10 cellular contexts compared by ENCODE assay signal in the genomic region with DNA sequence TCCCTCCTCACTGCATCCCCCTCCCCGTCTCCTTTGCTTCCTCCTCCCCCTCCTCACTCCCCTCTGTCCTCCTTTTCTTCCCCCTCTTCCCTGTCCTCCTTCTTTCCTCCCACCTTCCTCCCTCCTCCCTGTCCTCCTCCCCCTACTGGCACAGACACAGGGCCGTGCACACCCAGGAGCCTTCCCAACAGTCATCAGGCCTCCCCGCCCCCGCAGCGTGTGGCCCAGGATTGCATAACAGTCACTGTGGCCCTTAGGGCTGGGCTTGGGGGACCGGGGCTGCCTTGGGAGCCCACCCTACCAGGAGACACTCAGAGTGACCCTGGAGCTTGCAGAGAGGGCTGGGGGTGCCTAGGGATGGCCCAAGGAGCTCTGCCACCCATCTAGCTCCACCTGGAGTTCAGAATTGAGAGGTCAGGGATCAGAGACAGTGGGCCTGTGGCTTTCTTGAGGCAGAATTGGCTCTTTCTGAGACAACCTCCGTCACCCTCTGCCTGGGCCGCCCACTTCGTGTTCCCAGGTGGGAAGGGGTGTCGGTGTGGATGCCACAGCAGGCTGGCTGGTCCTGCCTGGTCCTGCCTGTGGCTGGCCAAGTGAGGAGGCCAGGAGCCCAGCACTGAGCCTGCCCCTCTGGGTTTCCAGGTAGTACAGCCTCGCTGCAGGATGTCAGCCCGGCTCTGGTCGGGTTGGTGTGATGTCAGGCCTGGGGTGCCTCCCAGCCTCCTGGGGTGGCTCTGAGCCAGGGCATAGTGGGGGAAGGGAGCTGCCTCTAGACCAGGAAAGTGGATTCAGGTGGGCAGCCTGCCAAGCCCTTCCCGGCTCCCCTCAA. TPM values are rescaled to one million over a fixed set of nuclear protein-coding genes. Genes with fewer than 3 reads are reported as not detected.
DNase-seq lines count a peak whose midpoint lies in the region; ATAC-seq, FAIRE-seq and TF ChIP-seq lines count a peak whose summit lies in the region.
"Had no signal": no experiment of that assay in that cellular context is flagged by ENCODE, and none has a peak within 500 bp of the region (broad histone marks: within the 10 kb centered on the region; RNA-seq: fewer than 3 reads in every experiment).

No MANE protein-coding gene starts in this region.

- dilution Hi-C loops in keratinocyte (cut with MboI; ENCODE audit: extremely low pct_ligation_motif_present, low sequenced_read_pairs), result no loop called here

- H3K36me3 Mint-ChIP-seq in stimulated activated naive CD8-positive, alpha-beta T cell treated with anti-CD3 and anti-CD28 coated beads, Interleukin-15, Interleukin-2, amounts not matched to agents 100 ng/mL and 50 ng/mL, for 24 hours (ENCODE audit: low read depth), result no peaks in the 10 kb centered on the region

- H3K27me3 ChIP-seq in RWPE2 (ENCODE audit: insufficient read depth, poor library complexity, severe bottlenecking) (no peaks in the 10 kb centered on the region), keratinocyte (ENCODE audit: control insufficient read depth, extremely low read depth, insufficient read depth, low read length) (no peaks in the 10 kb centered on the region)

- H3K9me3 ChIP-seq in RWPE2 (ENCODE audit: severe bottlenecking) (no peaks in the 10 kb centered on the region), keratinocyte (ENCODE audit: control insufficient read depth, low read depth, low read length) (no peaks in the 10 kb centered on the region)

- no peak overlapping the region for H3K9ac ChIP-seq in keratinocyte (ENCODE audit: control insufficient read depth, extremely low read depth, insufficient read depth, low read length)

- ATAC-seq in stimulated activated naive CD8-positive, alpha-beta T cell treated with anti-CD3 and anti-CD28 coated beads, Interleukin-15, Interleukin-2, amounts not matched to agents 100 U/mL and 50 U/mL, for 24 hours, result no peak
- ATAC-seq in RWPE2 (ENCODE audit: low read depth), result 0 out of 3 replicates have a peak, but pooled peaks have one; percentile 12
- no peak for ATAC-seq in HG03571 (IDR thresholded peaks at IDR 0.05; ENCODE audit: unreplicated experiment)

- peaks cover 22% of the 10 kb centered on the region for H3K4me1 Mint-ChIP-seq in stimulated activated naive CD8-positive, alpha-beta T cell treated with anti-CD3 and anti-CD28 coated beads, Interleukin-15, Interleukin-2, amounts not matched to agents 100 ng/mL and 50 ng/mL, for 24 hours (ENCODE audit: low read depth)

- FAIRE-seq in keratinocyte (lab: Jason Lieb, UNC), result no peak

- H3K4me3 ChIP-seq in RWPE2 (ENCODE audit: severe bottlenecking) (no peak overlapping the region), keratinocyte (ENCODE audit: control insufficient read depth in 2 of 3, extremely low read depth in 1 of 3, insufficient read depth in 2 of 3, low read depth in 1 of 3, low read length in 3 of 3) (no peak overlapping the region)

- peak overlapping the region; percentile 36 for H2AFZ ChIP-seq in keratinocyte (ENCODE audit: control insufficient read depth, low read length)

- H3K27ac ChIP-seq in RWPE2 (ENCODE audit: poor library complexity, severe bottlenecking), result no peak overlapping the region
- no peak overlapping the region for H3K27ac ChIP-seq in keratinocyte (ENCODE audit: control insufficient read depth, insufficient read depth, low read length)

- no peak overlapping the region for H3K27ac Mint-ChIP-seq in stimulated activated naive CD8-positive, alpha-beta T cell treated with anti-CD3 and anti-CD28 coated beads, Interleukin-15, Interleukin-2, amounts not matched to agents 100 ng/mL and 50 ng/mL, for 24 hours

- no peaks in the 10 kb centered on the region for H3K27me3 Mint-ChIP-seq in stimulated activated naive CD8-positive, alpha-beta T cell treated with anti-CD3 and anti-CD28 coated beads, Interleukin-15, Interleukin-2, amounts not matched to agents 100 ng/mL and 50 ng/mL, for 24 hours

- DNase-seq in stimulated activated naive CD8-positive, alpha-beta T cell treated with anti-CD3 and anti-CD28 coated beads, Interleukin-15, Interleukin-2, amounts not matched to agents 100 U/mL and 50 U/mL, for 24 hours, result no peak
- DNase-seq in RWPE2 (ENCODE audit: low spot score) (no peak), keratinocyte (ENCODE audit: low read depth, low spot score) (no peak), HCEC 1CT (no peak), midbrain (lab: John Stamatoyannopoulos, UW) (no peak), NCI-H524 treated with DMSO at 0.1 percent for 48 hours (lab: John Stamatoyannopoulos, UW) (no peak)
- DNase-seq: activated naive CD4-positive, alpha-beta T cell had no signal

- no peaks in the 10 kb centered on the region for H4K20me1 ChIP-seq in keratinocyte (ENCODE audit: control insufficient read depth, extremely low read depth, insufficient read depth, low read length)

- no peaks in the 10 kb centered on the region for H3K9me3 Mint-ChIP-seq in stimulated activated naive CD8-positive, alpha-beta T cell treated with anti-CD3 and anti-CD28 coated beads, Interleukin-15, Interleukin-2, amounts not matched to agents 100 ng/mL and 50 ng/mL, for 24 hours

- peak overlapping the region; percentile 44 for H3K4me3 Mint-ChIP-seq in stimulated activated naive CD8-positive, alpha-beta T cell treated with anti-CD3 and anti-CD28 coated beads, Interleukin-15, Interleukin-2, amounts not matched to agents 100 ng/mL and 50 ng/mL, for 24 hours

- H3K9me1 ChIP-seq in keratinocyte (ENCODE audit: control insufficient read depth, extremely low read depth, insufficient read depth, low read length), result no peaks in the 10 kb centered on the region

- no peaks in the 10 kb centered on the region for H3K4me1 ChIP-seq in RWPE2 (ENCODE audit: insufficient read depth, poor library complexity, severe bottlenecking)
- peaks cover 6% of the 10 kb centered on the region for H3K4me1 ChIP-seq in keratinocyte (ENCODE audit: control insufficient read depth, extremely low read depth, insufficient read depth, low read length)

- H3K4me2 ChIP-seq in keratinocyte (ENCODE audit: control insufficient read depth, extremely low read depth, insufficient read depth, low read depth, low read length), result no peak overlapping the region

- TF ChIP-seq CTCF in RWPE2 (IDR thresholded peaks at IDR 0.05; ENCODE audit: poor library complexity, severe bottlenecking), result no peak
- peak in 2 of 3 experiments; percentile 1 to 3 for TF ChIP-seq CTCF in keratinocyte (optimal IDR thresholded peaks at IDR 0.05 in 1 of 3, IDR thresholded peaks at IDR 0.05 in 1 of 3, conservative IDR thresholded peaks at IDR 0.05 in 1 of 3; ENCODE audit: extremely low read depth in 1 of 3, insufficient read depth in 2 of 3, low read length in 3 of 3)

- no peaks in the 10 kb centered on the region for H3K79me2 ChIP-seq in keratinocyte (ENCODE audit: control insufficient read depth, insufficient read depth, low read length)

- H3K36me3 ChIP-seq in RWPE2 (ENCODE audit: low read depth), result no peaks in the 10 kb centered on the region
- no peaks in the 10 kb centered on the region for H3K36me3 ChIP-seq in keratinocyte (ENCODE audit: control insufficient read depth in 2 of 2, extremely low read depth in 1 of 2, insufficient read depth in 2 of 2, low read length in 2 of 2)

RNA-seq across cellular contexts. Expression of a gene that starts 1.6 kb away (rescaled TPM):
- polyA plus RNA-seq in keratinocyte, result not detected in 3 replicates
- not detected for polyA plus RNA-seq in keratinocyte (2011; ENCODE audit: low read depth)
- polyA plus RNA-seq in keratinocyte (2011; cell fraction: cytosol; rRNA removed), result not detected in 2 replicates
- polyA plus RNA-seq in keratinocyte (2011; cell fraction: nucleus; rRNA removed), result not detected in 2 replicates
- not detected in 2 replicates for polyA plus RNA-seq in keratinocyte (2012; ENCODE audit: low replicate concordance)
- polyA minus RNA-seq in keratinocyte, result 0.13 TPM in 1 of 3 replicates, not detected in the others
- polyA minus RNA-seq in keratinocyte (2011; cell fraction: cytosol; rRNA and poly(A)+ RNA removed), result not detected
- polyA minus RNA-seq in keratinocyte (2011; cell fraction: nucleus; rRNA and poly(A)+ RNA removed), result not detected in 2 replicates
- polyA plus RNA-seq: AG04450 had no signal

RNA-seq across cellular contexts. Expression of a gene that starts 24.3 kb away (rescaled TPM):
- not detected in 3 replicates for polyA plus RNA-seq in keratinocyte
- not detected for polyA plus RNA-seq in keratinocyte (2011; ENCODE audit: low read depth)
- not detected in 2 replicates for polyA plus RNA-seq in keratinocyte (2011; cell fraction: cytosol; rRNA removed)
- polyA plus RNA-seq in keratinocyte (2011; cell fraction: nucleus; rRNA removed), result not detected in 2 replicates
- not detected in 2 replicates for polyA plus RNA-seq in keratinocyte (2012; ENCODE audit: low replicate concordance)
- polyA minus RNA-seq in keratinocyte, result not detected in 3 replicates
- not detected for polyA minus RNA-seq in keratinocyte (2011; cell fraction: cytosol; rRNA and poly(A)+ RNA removed)
- polyA minus RNA-seq in keratinocyte (2011; cell fraction: nucleus; rRNA and poly(A)+ RNA removed), result not detected in 2 replicates
- polyA plus RNA-seq: AG04450 had no signal

RNA-seq across cellular contexts. Expression of a gene that starts 31.6 kb away (rescaled TPM):
- 35.3 to 62.3 TPM (median 59.9 TPM) in 3 replicates for polyA plus RNA-seq in keratinocyte
- 8.1 TPM for polyA plus RNA-seq in keratinocyte (2011; ENCODE audit: low read depth)
- 24.9 and 51.2 TPM in 2 replicates for polyA plus RNA-seq in keratinocyte (2011; cell fraction: cytosol; rRNA removed)
- polyA plus RNA-seq in keratinocyte (2011; cell fraction: nucleus; rRNA removed), result 163 and 223 TPM in 2 replicates
- polyA plus RNA-seq in keratinocyte (2012; ENCODE audit: low replicate concordance), result 31.4 and 61.9 TPM in 2 replicates
- polyA minus RNA-seq in keratinocyte, result 24.6 to 50.4 TPM (median 25.7 TPM) in 3 replicates
- 68.1 TPM for polyA minus RNA-seq in keratinocyte (2011; cell fraction: cytosol; rRNA and poly(A)+ RNA removed)
- polyA minus RNA-seq in keratinocyte (2011; cell fraction: nucleus; rRNA and poly(A)+ RNA removed), result 65.1 and 68.7 TPM in 2 replicates

RNA-seq across cellular contexts. Expression of a gene that starts 49.5 kb away (rescaled TPM):
- 96.1 to 172 TPM (median 156 TPM) in 3 replicates for polyA plus RNA-seq in keratinocyte
- 30.4 TPM for polyA plus RNA-seq in keratinocyte (2011; ENCODE audit: low read depth)
- polyA plus RNA-seq in keratinocyte (2011; cell fraction: cytosol; rRNA removed), result 149 and 155 TPM in 2 replicates
- polyA plus RNA-seq in keratinocyte (2011; cell fraction: nucleus; rRNA removed), result 97.3 and 102 TPM in 2 replicates
- 56.4 and 229 TPM in 2 replicates for polyA plus RNA-seq in keratinocyte (2012; ENCODE audit: low replicate concordance)
- polyA minus RNA-seq in keratinocyte, result 77.7 to 116 TPM (median 97.4 TPM) in 3 replicates
- 70.0 TPM for polyA minus RNA-seq in keratinocyte (2011; cell fraction: cytosol; rRNA and poly(A)+ RNA removed)
- polyA minus RNA-seq in keratinocyte (2011; cell fraction: nucleus; rRNA and poly(A)+ RNA removed), result 28.4 and 42.4 TPM in 2 replicates
